In the genomic region with DNA sequence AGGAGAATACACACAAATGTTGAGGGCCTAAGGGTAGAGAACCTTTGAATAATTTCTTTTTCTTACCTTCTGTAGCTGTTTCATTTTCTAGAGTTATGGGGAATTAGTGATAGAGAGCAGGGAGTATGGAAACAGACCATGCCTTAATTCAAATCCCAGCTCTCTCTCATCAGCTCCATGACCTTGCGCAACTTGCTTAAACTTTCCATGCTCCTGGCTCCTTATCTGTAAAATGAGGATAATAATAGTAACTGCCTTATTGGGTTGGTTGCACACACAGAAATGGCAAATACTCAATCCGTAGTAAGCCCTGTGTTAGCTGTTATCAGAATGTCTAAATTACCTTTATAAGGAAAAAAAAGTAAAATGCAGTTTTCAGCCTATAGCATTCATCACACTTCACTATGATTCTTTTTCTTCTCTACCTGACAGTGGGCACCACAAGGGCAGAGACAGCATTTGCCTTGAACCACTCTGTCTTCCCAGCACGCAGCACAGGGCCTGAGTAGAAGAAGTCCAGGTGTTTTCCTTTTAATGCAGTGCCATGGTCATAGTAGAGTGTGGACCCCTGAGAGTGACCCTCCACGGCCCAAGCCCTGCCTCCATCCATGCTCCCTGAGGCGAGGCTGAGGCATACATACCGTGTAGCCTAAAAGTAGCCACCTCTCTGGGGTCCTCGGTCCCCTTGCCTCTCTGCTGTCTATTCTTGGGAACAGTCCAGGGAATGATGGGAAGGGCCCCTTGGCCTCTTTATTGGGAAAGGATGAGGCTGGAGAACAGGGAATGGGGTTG, we compare ENCODE assay signal across 24 cellular contexts. TPM values are rescaled to one million over a fixed set of nuclear protein-coding genes. Genes with fewer than 3 reads are reported as not detected.
DNase-seq lines count a peak whose midpoint lies in the region; ATAC-seq, FAIRE-seq and TF ChIP-seq lines count a peak whose summit lies in the region.
"Had no signal": no experiment of that assay in that cellular context is flagged by ENCODE, and none has a peak within 500 bp of the region (broad histone marks: within the 10 kb centered on the region; RNA-seq: fewer than 3 reads in every experiment).

No MANE protein-coding gene starts in this region.

- POLR2A ChIA-PET in A673 (lab: Charles Lee; ENCODE audit: low non-redundant PET): no interaction called here

- ATAC-seq in T-helper 17 cell (no peak), left ventricle myocardium superior (peak; percentile 67)
- ATAC-seq: SK-N-SH treated with all-trans-retinoic acid at 6 μM for 48 hours had no signal

- FAIRE-seq in frontal cortex (lab: Jason Lieb, UNC): no peak
- FAIRE-seq: endothelial cell of umbilical vein, HTR-8/SVneo had no signal

- H3K4me3 ChIP-seq in endodermal cell (ENCODE audit: low read length) (no peak overlapping the region), tibial artery (no peak overlapping the region), A673 (ENCODE audit: low read depth, low read length, poor library complexity, severe bottlenecking) (no peak overlapping the region)
- H3K4me3 ChIP-seq: stomach had no signal

- no peaks in the 10 kb centered on the region for H3K4me1 Mint-ChIP-seq in T-helper 17 cell
- no peaks in the 10 kb centered on the region for H3K4me1 Mint-ChIP-seq in endodermal cell
- H3K4me1 Mint-ChIP-seq: activated CD4-positive, alpha-beta memory T cell treated with anti-CD3 and anti-CD28 coated beads, Interleukin-2, amount 10 ng/mL, durations not matched to agents 7 days and 5 days had no signal

- H3K36me3 ChIP-seq in endodermal cell (ENCODE audit: control insufficient read depth, insufficient read depth, low read length): peaks cover 13% of the 10 kb centered on the region
- H3K36me3 ChIP-seq in tibial artery: peaks cover 9 to 14% (median 12%) of the 10 kb centered on the region in 3 donors
- H3K36me3 ChIP-seq in A673 (ENCODE audit: insufficient read depth, low read length, poor library complexity, severe bottlenecking): peaks cover 16% of the 10 kb centered on the region

- H3K9ac ChIP-seq in endodermal cell (ENCODE audit: extremely low read depth, low read length, poor library complexity, severe bottlenecking): no peak overlapping the region

- intact Hi-C loops in left ventricle myocardium superior (cut with micrococcal nuclease): no loop called here
- intact Hi-C loops in tibial artery (cut with DNase I; ENCODE audit: low total_unique reads): no loop called here
- intact Hi-C loops in A673 (cut with micrococcal nuclease; ENCODE audit: unreplicated experiment): no loop called here

- H3K36me3 Mint-ChIP-seq in T-helper 17 cell (ENCODE audit: low read depth) (no peaks in the 10 kb centered on the region), endodermal cell (ENCODE audit: low read depth) (peaks cover 13% of the 10 kb centered on the region)

- H3K27ac Mint-ChIP-seq in T-helper 17 cell: peak overlapping the region; percentile 29
- H3K27ac Mint-ChIP-seq in endodermal cell: no peak overlapping the region
- H3K27ac Mint-ChIP-seq: activated CD4-positive, alpha-beta memory T cell treated with anti-CD3 and anti-CD28 coated beads, Interleukin-2, amount 10 ng/mL, durations not matched to agents 7 days and 5 days; H9 had no signal

- 73 to 96% methylated on average over 3 to 7 of the region's 7 CpGs for WGBS in endodermal cell (ENCODE audit: insufficient coverage in 1 of 2, insufficient read length in 1 of 2), 2 experiments

- no peaks in the 10 kb centered on the region for H3K9me3 Mint-ChIP-seq in endodermal cell
- H3K9me3 Mint-ChIP-seq: activated CD4-positive, alpha-beta memory T cell treated with anti-CD3 and anti-CD28 coated beads, Interleukin-2, amount 10 ng/mL, durations not matched to agents 7 days and 5 days; H9 had no signal

- no TSS peak for BruUV-seq in A673 (replicated peaks; lab: Mats Ljungman, UMichigan)

- H3K4me1 ChIP-seq in endodermal cell (ENCODE audit: control insufficient read depth, insufficient read depth, low read length): no peaks in the 10 kb centered on the region
- H3K4me1 ChIP-seq in tibial artery: peaks cover 0 to 61% (median 39%) of the 10 kb centered on the region in 4 donors
- no peaks in the 10 kb centered on the region for H3K4me1 ChIP-seq in A673 (ENCODE audit: insufficient read depth, low read length, poor library complexity, severe bottlenecking)

- TF ChIP-seq CTCF in endodermal cell (conservative IDR thresholded peaks at IDR 0.05) (no peak), tibial artery (IDR thresholded peaks at IDR 0.05) (no peak), A673 (conservative IDR thresholded peaks at IDR 0.05; ENCODE audit: low read depth, low read length) (no peak)

- CTCF ChIA-PET in A673 (lab: Charles Lee): interaction anchor here (0.5 kb wide), 1 partner anchor 151 kb away, joined by 3 read pairs; no protein-coding TSS in a partner anchor

- H3K4me3 Mint-ChIP-seq in T-helper 17 cell (no peak overlapping the region), endodermal cell (no peak overlapping the region)
- H3K4me3 Mint-ChIP-seq: activated CD4-positive, alpha-beta memory T cell treated with anti-CD3 and anti-CD28 coated beads, Interleukin-2, amount 10 ng/mL, durations not matched to agents 7 days and 5 days; H9 had no signal

- no peaks in the 10 kb centered on the region for H3K27me3 Mint-ChIP-seq in T-helper 17 cell
- H3K27me3 Mint-ChIP-seq in endodermal cell (ENCODE audit: insufficient read depth): peaks cover 1% of the 10 kb centered on the region
- H3K27me3 Mint-ChIP-seq: activated CD4-positive, alpha-beta memory T cell treated with anti-CD3 and anti-CD28 coated beads, Interleukin-2, amount 10 ng/mL, durations not matched to agents 7 days and 5 days had no signal

- H3K27me3 ChIP-seq in endodermal cell (ENCODE audit: control insufficient read depth, insufficient read depth, low read length, poor library complexity, severe bottlenecking) (peaks cover 4% of the 10 kb centered on the region), tibial artery (no peaks in the 10 kb centered on the region), A673 (replicated peaks; ENCODE audit: insufficient read depth, low read depth, low read length, poor library complexity) (no peaks in the 10 kb centered on the region)
- H3K27me3 ChIP-seq: stomach had no signal

- no peak for DNase-seq in T-helper 17 cell
- peak; percentile 23 for DNase-seq in endodermal cell
- DNase-seq in left ventricle myocardium superior: no peak
- no peak for DNase-seq in tibial artery
- DNase-seq in A673 (ENCODE audit: low spot score): no peak
- DNase-seq in activated gamma-delta T cell treated with Interleukin-2 at 50 U/mL for 16 hours: no peak
- no peak for DNase-seq in frontal cortex (ENCODE audit: low spot score in 2 of 2)
- DNase-seq: activated CD4-positive, alpha-beta memory T cell treated with anti-CD3 and anti-CD28 coated beads, Interleukin-2, amount 10 ng/mL, durations not matched to agents 7 days and 5 days; activated CD4-positive, alpha-beta T cell treated with anti-CD3 and anti-CD28 coated beads for 1 hour; activated CD8-positive, alpha-beta memory T cell treated with anti-CD3 and anti-CD28 coated beads, Interleukin-2, amount 50 U/mL, for 48 hours; activated naive CD4-positive, alpha-beta T cell treated with anti-CD3 and anti-CD28 coated beads, Interleukin-2, amount 50 U/mL, for 16 hours; Calu3; DMS79 treated with DMSO at 0.1 percent for 48 hours; H9; mesendoderm; NCI-H1436 treated with DMSO at 0.1 percent for 48 hours; NCI-H2107; NCI-H446; stomach; trophoblast cell had no signal

- H3K27ac ChIP-seq in endodermal cell (ENCODE audit: low read depth, low read length): no peak overlapping the region
- peak overlapping the region; percentile 86 to 87 for H3K27ac ChIP-seq in tibial artery
- H3K27ac ChIP-seq in A673 (ENCODE audit: low read depth, low read length, poor library complexity, severe bottlenecking): no peak overlapping the region
- H3K27ac ChIP-seq: C4-2B, stomach had no signal

- no peaks in the 10 kb centered on the region for H3K9me3 ChIP-seq in T-helper 17 cell (ENCODE audit: control insufficient read depth, low read length, poor library complexity, severe bottlenecking)
- H3K9me3 ChIP-seq in endodermal cell (ENCODE audit: control insufficient read depth, low read length): no peaks in the 10 kb centered on the region
- H3K9me3 ChIP-seq in tibial artery: no peaks in the 10 kb centered on the region
- H3K9me3 ChIP-seq in A673 (ENCODE audit: low read depth, low read length, poor library complexity, severe bottlenecking): no peaks in the 10 kb centered on the region
- H3K9me3 ChIP-seq: stomach had no signal

RNA-seq across cellular contexts. Expression of gene C5orf15, which starts 17.4 kb away (rescaled TPM):
- 10 to 100 TPM; 12.1 to 13.5 TPM for total RNA-seq in T-helper 17 cell
- 10 to 100 TPM; 37.6 to 37.7 TPM for total RNA-seq in endodermal cell
- 64.4 TPM for polyA plus RNA-seq in endodermal cell (2013, experiment 1 of 2)
- 60.7 TPM for polyA plus RNA-seq in endodermal cell (2013, experiment 2 of 2)
- total RNA-seq in left ventricle myocardium superior: 32.9 TPM
- 40.8 and 41.5 TPM in 2 replicates for total RNA-seq in A673 (2021)
- total RNA-seq in frontal cortex: 64.4 TPM

RNA-seq across cellular contexts. Expression of gene VDAC1, which starts 53.8 kb away (rescaled TPM):
- total RNA-seq in T-helper 17 cell (10 to 100 TPM; 58.1 to 71.4 TPM), endodermal cell (100 to 1,000 TPM; 202 to 226 TPM), left ventricle myocardium superior (515 TPM), A673 (2021) (354 and 367 TPM in 2 replicates), frontal cortex (244 TPM)
- 205 TPM for polyA plus RNA-seq in endodermal cell (2013, experiment 1 of 2)
- polyA plus RNA-seq in endodermal cell (2013, experiment 2 of 2): 193 TPM

Comparison
In these comparisons a context has a peak if more than half of its experiments do, and no peak if none do; other contexts are left out.
1. H3K27ac ChIP-seq: peak in tibial artery (2 of 2); none in endodermal cell (single experiment) and A673 (single experiment).